Comparison of ENCODE assay signal across 15 cellular contexts in genomic region chr10:3554121-3554522, GRCh38.
DNase-seq lines count a peak whose midpoint lies in the region; ATAC-seq and TF ChIP-seq lines count a peak whose summit lies in the region.
"Had no signal": no experiment of that assay in that cellular context is flagged by ENCODE, and none has a peak within 500 bp of the region (broad histone marks: within the 10 kb centered on the region; RNA-seq: fewer than 3 reads in every experiment).

No MANE protein-coding gene starts in this region.

- H3K36me3 ChIP-seq in fibroblast of lung (ENCODE audit: control insufficient read depth, insufficient read depth, low read length) (no peaks in the 10 kb centered on the region), neural progenitor cell (no peaks in the 10 kb centered on the region)

- peak; percentile 55 to 65 for ATAC-seq in activated T-cell treated with anti-CD3 and anti-CD28 coated beads, Interleukin-2, amount 50 U/mL, for 4 hours
- ATAC-seq in T-helper 17 cell: no peak
- peak; percentile 69 for ATAC-seq in stimulated activated naive CD8-positive, alpha-beta T cell treated with anti-CD3 and anti-CD28 coated beads, Interleukin-15, Interleukin-2, amounts not matched to agents 100 U/mL and 50 U/mL, for 24 hours
- no peak for ATAC-seq in HG03442 (IDR thresholded peaks at IDR 0.05; ENCODE audit: unreplicated experiment)
- ATAC-seq in WTC11: no peak

- peak overlapping the region; percentile 35 for H2AFZ ChIP-seq in fibroblast of lung (ENCODE audit: low read length)
- no peak overlapping the region for H2AFZ ChIP-seq in neural progenitor cell (replicated peaks)

- TF ChIP-seq CTCF in fibroblast of lung (conservative IDR thresholded peaks at IDR 0.05 in 1 of 2, IDR thresholded peaks at IDR 0.05 in 1 of 2; ENCODE audit: low read depth in 1 of 2, low read length in 2 of 2) (no peak), neural progenitor cell (IDR thresholded peaks at IDR 0.05) (no peak), WTC11 (IDR thresholded peaks at IDR 0.05) (no peak)

- no peaks in the 10 kb centered on the region for H3K9me3 ChIP-seq in T-helper 17 cell (ENCODE audit: control insufficient read depth, low read length, poor library complexity, severe bottlenecking)
- H3K9me3 ChIP-seq in fibroblast of lung (ENCODE audit: control insufficient read depth, insufficient read depth, low read depth, low read length): no peaks in the 10 kb centered on the region
- H3K9me3 ChIP-seq in neural progenitor cell (ENCODE audit: low read depth): no peaks in the 10 kb centered on the region

- H3K9ac ChIP-seq in fibroblast of lung (ENCODE audit: insufficient read depth, low read length): no peak overlapping the region
- H3K9ac ChIP-seq in neural progenitor cell: no peak overlapping the region

- H3K4me3 ChIP-seq in fibroblast of lung (replicated peaks in 1 of 4; ENCODE audit: control extremely low read depth in 1 of 4, insufficient read depth in 1 of 4, low read depth in 3 of 4, low read length in 4 of 4) (no peak overlapping the region), neural progenitor cell (no peak overlapping the region)

- H3K27ac ChIP-seq in fibroblast of lung (ENCODE audit: insufficient read depth, low read length) (no peak overlapping the region), neural progenitor cell (no peak overlapping the region)

- no peaks in the 10 kb centered on the region for H4K20me1 ChIP-seq in fibroblast of lung (ENCODE audit: control insufficient read depth, extremely low read depth, insufficient read depth, low read length)
- H4K20me1 ChIP-seq in neural progenitor cell (ENCODE audit: low read depth): no peaks in the 10 kb centered on the region

- no peaks in the 10 kb centered on the region for H3K36me3 Mint-ChIP-seq in activated T-cell treated with anti-CD3 and anti-CD28 coated beads, Interleukin-2, amount 50 U/mL, for 4 hours (ENCODE audit: insufficient read depth)
- H3K36me3 Mint-ChIP-seq in T-helper 17 cell (ENCODE audit: low read depth): no peaks in the 10 kb centered on the region
- H3K36me3 Mint-ChIP-seq in neural progenitor cell: no peaks in the 10 kb centered on the region
- H3K36me3 Mint-ChIP-seq in WTC11: no peaks in the 10 kb centered on the region

- POLR2A ChIA-PET in WTC11 (lab: Charles Lee): no interaction called here

- H3K4me1 ChIP-seq in fibroblast of lung (ENCODE audit: control insufficient read depth, extremely low read depth, insufficient read depth, low read length): no peaks in the 10 kb centered on the region
- H3K4me1 ChIP-seq in neural progenitor cell: no peaks in the 10 kb centered on the region

- peak overlapping the region; percentile 63 for H3K27ac Mint-ChIP-seq in T-helper 17 cell
- no peak overlapping the region for H3K27ac Mint-ChIP-seq in neural progenitor cell
- no peak overlapping the region for H3K27ac Mint-ChIP-seq in WTC11
- H3K27ac Mint-ChIP-seq: progenitor cell of endocrine pancreas had no signal

- DNase-seq in activated T-cell treated with anti-CD3 and anti-CD28 coated beads, Interleukin-2, amount 50 U/mL, for 4 hours: no peak
- no peak for DNase-seq in activated T-cell treated with anti-CD3 and anti-CD28 coated beads, Interleukin-2, amount 50 U/mL, for 1 hour
- no peak for DNase-seq in T-helper 17 cell
- DNase-seq in fibroblast of lung (ENCODE audit: low read depth in 2 of 2): no peak
- peak; percentile 14 for DNase-seq in stimulated activated naive CD8-positive, alpha-beta T cell treated with anti-CD3 and anti-CD28 coated beads, Interleukin-15, Interleukin-2, amounts not matched to agents 100 U/mL and 50 U/mL, for 24 hours
- DNase-seq in neural progenitor cell (ENCODE audit: low spot score): no peak
- no peak for DNase-seq in WTC11 (ENCODE audit: low spot score)
- DNase-seq: ACHN; activated CD8-positive, alpha-beta memory T cell treated with anti-CD3 and anti-CD28 coated beads, Interleukin-2, amount 50 U/mL, for 4 hours; amniotic stem cell; cerebellar nuclear complex; NCI-H1930; NCI-H510A had no signal

- H3K9me3 Mint-ChIP-seq in activated T-cell treated with anti-CD3 and anti-CD28 coated beads, Interleukin-2, amount 50 U/mL, for 4 hours: no peaks in the 10 kb centered on the region
- H3K9me3 Mint-ChIP-seq in neural progenitor cell (peaks cover 2% of the 10 kb centered on the region), WTC11 (no peaks in the 10 kb centered on the region)

- no peaks in the 10 kb centered on the region for H3K27me3 ChIP-seq in fibroblast of lung (ENCODE audit: control insufficient read depth, insufficient read depth, low read length)
- no peaks in the 10 kb centered on the region for H3K27me3 ChIP-seq in neural progenitor cell

- H3K4me3 Mint-ChIP-seq in activated T-cell treated with anti-CD3 and anti-CD28 coated beads, Interleukin-2, amount 50 U/mL, for 4 hours: peak overlapping the region; percentile 51
- peak overlapping the region; percentile 39 for H3K4me3 Mint-ChIP-seq in T-helper 17 cell
- no peak overlapping the region for H3K4me3 Mint-ChIP-seq in neural progenitor cell
- no peak overlapping the region for H3K4me3 Mint-ChIP-seq in WTC11

- H3F3A ChIP-seq in neural progenitor cell (ENCODE audit: low read depth): no peaks in the 10 kb centered on the region

- H3K27me3 Mint-ChIP-seq in activated T-cell treated with anti-CD3 and anti-CD28 coated beads, Interleukin-2, amount 50 U/mL, for 4 hours (ENCODE audit: low read depth): peaks cover 2% of the 10 kb centered on the region
- H3K27me3 Mint-ChIP-seq in T-helper 17 cell (peaks cover 2% of the 10 kb centered on the region), neural progenitor cell (ENCODE audit: insufficient read depth, low read depth) (peaks cover 3% of the 10 kb centered on the region), WTC11 (ENCODE audit: low read depth) (no peaks in the 10 kb centered on the region)
- H3K27me3 Mint-ChIP-seq: progenitor cell of endocrine pancreas had no signal

- no peak overlapping the region for H3K4me2 ChIP-seq in fibroblast of lung (ENCODE audit: extremely low read depth, insufficient read depth, low read length)
- H3K4me2 ChIP-seq in neural progenitor cell: no peak overlapping the region

- peaks cover 12% of the 10 kb centered on the region for H3K4me1 Mint-ChIP-seq in activated T-cell treated with anti-CD3 and anti-CD28 coated beads, Interleukin-2, amount 50 U/mL, for 4 hours (ENCODE audit: low read depth)
- H3K4me1 Mint-ChIP-seq in T-helper 17 cell: peaks cover 8% of the 10 kb centered on the region
- no peaks in the 10 kb centered on the region for H3K4me1 Mint-ChIP-seq in neural progenitor cell
- H3K4me1 Mint-ChIP-seq in WTC11: peaks cover 4% of the 10 kb centered on the region; the same call in 1 of the 2 replicates

- H3K79me2 ChIP-seq in fibroblast of lung (ENCODE audit: control insufficient read depth, insufficient read depth, low read length) (no peaks in the 10 kb centered on the region), neural progenitor cell (ENCODE audit: low read depth) (no peaks in the 10 kb centered on the region)

- CTCF ChIA-PET in WTC11 (lab: Charles Lee): no interaction called here

TF ChIP-seq in WTC11, 78 proteins besides CTCF, POLR2A, EP300 and RAD21:
- TF ChIP-seq ZMAT4 (CRISPR knock-in tag; IDR thresholded peaks at IDR 0.05) (no peak), TEAD1 (CRISPR knock-in tag; IDR thresholded peaks at IDR 0.05) (no peak), PRDM15 (CRISPR knock-in tag; IDR thresholded peaks at IDR 0.05) (no peak), NFATC4 (CRISPR knock-in tag; IDR thresholded peaks at IDR 0.05) (no peak)

Comparison
In these comparisons a context has a peak if more than half of its experiments do, and no peak if none do; other contexts are left out.
1. ATAC-seq: peak in activated T-cell treated with anti-CD3 and anti-CD28 coated beads, Interleukin-2, amount 50 U/mL, for 4 hours (2 of 2) and stimulated activated naive CD8-positive, alpha-beta T cell treated with anti-CD3 and anti-CD28 coated beads, Interleukin-15, Interleukin-2, amounts not matched to agents 100 U/mL and 50 U/mL, for 24 hours (single experiment); none in T-helper 17 cell (single experiment), HG03442 (single experiment) and WTC11 (single experiment).
2. H3K4me3 Mint-ChIP-seq: peak in activated T-cell treated with anti-CD3 and anti-CD28 coated beads, Interleukin-2, amount 50 U/mL, for 4 hours (single experiment) and T-helper 17 cell (single experiment); none in neural progenitor cell (single experiment) and WTC11 (single experiment).